ENCODE assay signal across 19 cellular contexts in the genomic region with DNA sequence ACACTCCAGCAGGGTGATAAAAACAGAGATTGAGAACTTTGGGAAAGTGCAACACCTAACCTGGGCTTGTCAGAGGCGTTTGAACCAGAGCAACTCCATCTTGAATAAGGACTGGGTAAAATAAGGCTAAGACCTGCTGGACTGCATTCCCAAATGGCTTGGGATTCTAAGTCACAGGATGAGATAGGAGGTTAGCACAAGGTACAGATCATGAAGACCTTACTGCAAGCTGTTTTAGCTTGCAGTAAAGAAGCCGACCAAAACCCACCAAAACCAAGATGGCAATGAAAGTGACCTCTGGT. TPM values are rescaled to one million over a fixed set of nuclear protein-coding genes. Genes with fewer than 3 reads are reported as not detected.
DNase-seq lines count a peak whose midpoint lies in the region; ATAC-seq, FAIRE-seq and TF ChIP-seq lines count a peak whose summit lies in the region.
"Had no signal": no experiment of that assay in that cellular context is flagged by ENCODE, and none has a peak within 500 bp of the region (broad histone marks: within the 10 kb centered on the region; RNA-seq: fewer than 3 reads in every experiment).

No MANE protein-coding gene starts in this region.

- no peak for TF ChIP-seq RAD21 in HepG2 (CRISPR knock-in tag; IDR thresholded peaks at IDR 0.05)

- no peak overlapping the region for H3K9ac ChIP-seq in HepG2 (ENCODE audit: insufficient read depth, low read depth, low read length)

- intact Hi-C loops in HepG2 (cut with micrococcal nuclease; ENCODE audit: unreplicated experiment) (no loop called here), right lobe of liver (cut with DNase I) (no loop called here)

- H3K36me3 ChIP-seq in HepG2 (replicated peaks in 1 of 2; ENCODE audit: control insufficient read depth in 1 of 2, insufficient read depth in 2 of 2, low read length in 2 of 2) (no peaks in the 10 kb centered on the region), right lobe of liver (no peaks in the 10 kb centered on the region), mesodermal cell (ENCODE audit: control insufficient read depth, insufficient read depth, low read length) (no peaks in the 10 kb centered on the region), MG63 (peaks cover 36% of the 10 kb centered on the region)

- H3K36me3 Mint-ChIP-seq in brain = peaks cover 7% of the 10 kb centered on the region
- no peaks in the 10 kb centered on the region for H3K36me3 Mint-ChIP-seq in T-helper 2 cell treated with Interferon-gamma antibody and Interleukin-4, amounts not matched to agents 5 μg/mL and 100 μg/mL, for 36 hours (ENCODE audit: low read depth)

- H3K27me3 Mint-ChIP-seq in brain = no peaks in the 10 kb centered on the region
- H3K27me3 Mint-ChIP-seq in T-helper 2 cell treated with Interferon-gamma antibody and Interleukin-4, amounts not matched to agents 5 μg/mL and 100 μg/mL, for 36 hours (ENCODE audit: low read depth) = no peaks in the 10 kb centered on the region
- H3K27me3 Mint-ChIP-seq: dendritic cell treated with granulocyte-macrophage colony-stimulating factor and Interleukin-4, amounts not matched to agents 40 ng/mL and 50 ng/mL, for 4 days had no signal

- peak overlapping the region; percentile 25 for H3K4me2 ChIP-seq in HepG2 (ENCODE audit: low read depth, low read length)

- 100% methylated on average over 2 of the region's 2 CpGs for WGBS in HepG2 (ENCODE audit: low lambda C conversion rate)
- 81% methylated on average over 2 of the region's 2 CpGs for WGBS in right lobe of liver (ENCODE audit: insufficient coverage, low coverage, low lambda C conversion rate, missing lambda C conversion rate)
- WGBS in mesodermal cell (ENCODE audit: insufficient coverage in 2 of 2), 2 experiments = 80 to 100% methylated on average over 2 of the region's 2 CpGs

- peak overlapping the region in 4 of 5 experiments; percentile 19 to 88 (median 64) for H3K27ac Mint-ChIP-seq in brain
- no peak overlapping the region for H3K27ac Mint-ChIP-seq in T-helper 2 cell treated with Interferon-gamma antibody and Interleukin-4, amounts not matched to agents 5 μg/mL and 100 μg/mL, for 36 hours
- H3K27ac Mint-ChIP-seq: dendritic cell treated with granulocyte-macrophage colony-stimulating factor and Interleukin-4, amounts not matched to agents 40 ng/mL and 50 ng/mL, for 4 days had no signal

- BruUV-seq in HepG2 (replicated peaks; lab: Mats Ljungman, UMichigan) = no TSS peak

- TF ChIP-seq CTCF in HepG2 (CRISPR knock-in tag; IDR thresholded peaks at IDR 0.05) = no peak
- no peak for TF ChIP-seq CTCF in right lobe of liver (IDR thresholded peaks at IDR 0.05)
- TF ChIP-seq CTCF in brain (conservative IDR thresholded peaks at IDR 0.05) = no peak

- no peak for TF ChIP-seq POLR2A in HepG2 (IDR thresholded peaks at IDR 0.05; ENCODE audit: insufficient read depth in 1 of 2, low read depth in 2 of 2, low read length in 2 of 2)
- no peak for TF ChIP-seq POLR2A in right lobe of liver (IDR thresholded peaks at IDR 0.05)

- peaks cover 30% of the 10 kb centered on the region for H3K4me1 ChIP-seq in HepG2 (ENCODE audit: insufficient read depth, low read length)
- H3K4me1 ChIP-seq in right lobe of liver = peaks cover 0 to 38% (median 8%) of the 10 kb centered on the region in 4 donors
- H3K4me1 ChIP-seq in mesodermal cell (ENCODE audit: control insufficient read depth, insufficient read depth, low read length, poor library complexity, severe bottlenecking) = no peaks in the 10 kb centered on the region

- peaks cover 22% of the 10 kb centered on the region for H3K4me1 Mint-ChIP-seq in brain
- peaks cover 7% of the 10 kb centered on the region for H3K4me1 Mint-ChIP-seq in T-helper 2 cell treated with Interferon-gamma antibody and Interleukin-4, amounts not matched to agents 5 μg/mL and 100 μg/mL, for 36 hours (ENCODE audit: low read depth)

- DNase-seq in HepG2 (ENCODE audit: low spot score) (no peak), right lobe of liver (no peak), MG63 (no peak), DMS79 (lab: John Stamatoyannopoulos, UW) (no peak)
- DNase-seq in T-helper 2 cell treated with Interferon-gamma antibody and Interleukin-4, amounts not matched to agents 5 μg/mL and 100 μg/mL, for 36 hours (ENCODE audit: low spot score) = no peak
- DNase-seq: ACHN, activated gamma-delta T cell treated with Interleukin-2 at 50 U/mL for 16 hours, NCI-H1417 treated with DMSO at 0.1 percent for 48 hours, occipital lobe, SHP77 treated with DMSO at 0.1 percent for 48 hours, T-helper 9 cell had no signal

- CTCF ChIA-PET in HepG2 (lab: Yijun Ruan, JAX; ENCODE audit: low intra/inter-chr PET ratio, low total read pairs) = no interaction called here

- no peak overlapping the region for H2AFZ ChIP-seq in HepG2 (ENCODE audit: low read length)

- H3K79me2 ChIP-seq in HepG2 (ENCODE audit: insufficient read depth, low read length) = no peaks in the 10 kb centered on the region

- in situ Hi-C loops in HepG2 (cut with HindIII; ENCODE audit: extremely low pct_ligation_motif_present, low pct_unique_long_range_greater_than_20kb) = loop anchor here (25.0 kb wide), 1 partner anchor 915 kb away; a partner anchor contains a TSS

- POLR2A ChIA-PET in HepG2 (lab: Yijun Ruan, JAX) = no interaction called here

- H3K4me3 ChIP-seq in HepG2 (replicated peaks in 1 of 3; ENCODE audit: insufficient read depth in 1 of 3, low read depth in 2 of 3, low read length in 3 of 3) (no peak overlapping the region), right lobe of liver (no peak overlapping the region), mesodermal cell (ENCODE audit: extremely low read depth, insufficient read depth, low read length, poor library complexity, severe bottlenecking) (no peak overlapping the region), MG63 (no peak overlapping the region)
- H3K4me3 ChIP-seq: mucosa of descending colon had no signal

- no peak for TF ChIP-seq EP300 in HepG2 (IDR thresholded peaks at IDR 0.05; ENCODE audit: low read depth in 2 of 2, low read length in 2 of 2)
- TF ChIP-seq EP300 in HepG2 (CRISPR knock-in tag; IDR thresholded peaks at IDR 0.05; ENCODE audit: borderline replicate concordance) = no peak

- FAIRE-seq in HepG2 (lab: Jason Lieb, UNC) = no peak
- FAIRE-seq: small intestine had no signal

- H3K27me3 ChIP-seq in HepG2 (ENCODE audit: control insufficient read depth in 1 of 2, insufficient read depth in 2 of 2, low read length in 2 of 2) = no peaks in the 10 kb centered on the region
- H3K27me3 ChIP-seq in right lobe of liver = no peaks in the 10 kb centered on the region
- H3K27me3 ChIP-seq in MG63 = no peaks in the 10 kb centered on the region

- H3K9me3 ChIP-seq in HepG2 (ENCODE audit: low read length) = no peaks in the 10 kb centered on the region
- no peaks in the 10 kb centered on the region for H3K9me3 ChIP-seq in right lobe of liver
- H3K9me3 ChIP-seq in mesodermal cell (ENCODE audit: control insufficient read depth, low read length) = no peaks in the 10 kb centered on the region
- no peaks in the 10 kb centered on the region for H3K9me3 ChIP-seq in MG63
- H3K9me3 ChIP-seq: mucosa of descending colon had no signal

- peak overlapping the region in 1 of 5 experiments; percentile 33 for H3K4me3 Mint-ChIP-seq in brain
- H3K4me3 Mint-ChIP-seq in T-helper 2 cell treated with Interferon-gamma antibody and Interleukin-4, amounts not matched to agents 5 μg/mL and 100 μg/mL, for 36 hours = no peak overlapping the region
- H3K4me3 Mint-ChIP-seq: dendritic cell treated with granulocyte-macrophage colony-stimulating factor and Interleukin-4, amounts not matched to agents 40 ng/mL and 50 ng/mL, for 4 days had no signal

- no peak overlapping the region for H3K27ac ChIP-seq in HepG2 (ENCODE audit: extremely low read length, insufficient read depth, low read length)
- H3K27ac ChIP-seq in right lobe of liver = peak overlapping the region in 1 of 3 donors; percentile 28
- peak overlapping the region; percentile 0 for H3K27ac ChIP-seq in mesodermal cell (ENCODE audit: low read depth, low read length, severe bottlenecking)
- H3K27ac ChIP-seq: HL-60 had no signal

- H3K9me3 Mint-ChIP-seq in brain = peaks cover 0 to 8% (median 1%) of the 10 kb centered on the region in 5 experiments
- no peaks in the 10 kb centered on the region for H3K9me3 Mint-ChIP-seq in T-helper 2 cell treated with Interferon-gamma antibody and Interleukin-4, amounts not matched to agents 5 μg/mL and 100 μg/mL, for 36 hours
- H3K9me3 Mint-ChIP-seq: dendritic cell treated with granulocyte-macrophage colony-stimulating factor and Interleukin-4, amounts not matched to agents 40 ng/mL and 50 ng/mL, for 4 days had no signal

- no peaks in the 10 kb centered on the region for H4K20me1 ChIP-seq in HepG2 (ENCODE audit: insufficient read depth, low read length)

- ATAC-seq in HepG2 (no peak), right lobe of liver (no peak), HG03442 (IDR thresholded peaks at IDR 0.05; ENCODE audit: unreplicated experiment) (no peak)
- ATAC-seq: esophagus mucosa had no signal

RNA-seq across cellular contexts. Expression of a gene that starts 43.9 kb away (rescaled TPM):
- total RNA-seq in HepG2 (2016; rRNA removed; fragmentation: Illumina TruSeq; extraction: Trizol) (15.6 and 16.7 TPM in 2 replicates), right lobe of liver (10 to 100 TPM in 3 of 6 experiments, 1 to 10 TPM in 3; 7.6 to 17.1 (median 10.3) TPM)
- 0.88 and 0.91 TPM in 2 replicates for total RNA-seq in HepG2 (2016; cell fraction: cytosol; rRNA removed; fragmentation: Illumina TruSeq; extraction: Trizol; ENCODE audit: low read depth)
- total RNA-seq in HepG2 (2016; cell fraction: insoluble cytoplasmic fraction; rRNA removed; fragmentation: Illumina TruSeq; extraction: Trizol) = 14.4 and 16.6 TPM in 2 replicates
- total RNA-seq in HepG2 (2016; cell fraction: membrane; rRNA removed; fragmentation: Illumina TruSeq; extraction: Trizol) = 2.4 and 2.5 TPM in 2 replicates
- total RNA-seq in HepG2 (2016; cell fraction: nucleus; rRNA removed; fragmentation: Illumina TruSeq; extraction: Trizol) = 30.4 and 31.0 TPM in 2 replicates
- polyA plus RNA-seq in HepG2 (2011; rRNA removed) (4.6 and 5.6 TPM in 2 replicates), brain (ENCODE audit: insufficient read depth, low read depth, low replicate concordance) (12.4 TPM)
- 5.2 and 5.5 TPM in 2 replicates for polyA plus RNA-seq in HepG2 (2011; cell fraction: cytosol; rRNA removed)
- polyA plus RNA-seq in HepG2 (2011; cell fraction: nucleus; rRNA removed) = 7.3 and 7.6 TPM in 2 replicates
- polyA plus RNA-seq in HepG2 (2012) = 3.4 and 4.8 TPM in 2 replicates
- polyA plus RNA-seq in HepG2 (2016; cell fraction: cytosol; fragmentation: Illumina TruSeq; extraction: Trizol; ENCODE audit: low read depth) = 0.46 and 0.83 TPM in 2 replicates
- 14.9 and 15.8 TPM in 2 replicates for polyA plus RNA-seq in HepG2 (2016; cell fraction: insoluble cytoplasmic fraction; fragmentation: Illumina TruSeq; extraction: Trizol; ENCODE audit: low read depth)
- polyA plus RNA-seq in HepG2 (2016; cell fraction: membrane; fragmentation: Illumina TruSeq; extraction: Trizol; ENCODE audit: low read depth) = 1.4 and 1.5 TPM in 2 replicates
- 4.8 and 6.1 TPM in 2 replicates for polyA plus RNA-seq in HepG2 (2016; cell fraction: nucleus; fragmentation: Illumina TruSeq; extraction: Trizol; ENCODE audit: insufficient read depth, low read depth)
- 40.2 and 43.4 TPM in 2 replicates for polyA minus RNA-seq in HepG2 (2011; rRNA and poly(A)+ RNA removed; ENCODE audit: low replicate concordance)
- 5.7 and 7.1 TPM in 2 replicates for polyA minus RNA-seq in HepG2 (2011; cell fraction: cytosol; rRNA and poly(A)+ RNA removed)
- 46.4 and 47.9 TPM in 2 replicates for polyA minus RNA-seq in HepG2 (2011; cell fraction: nucleus; rRNA and poly(A)+ RNA removed)
- 6.5 TPM for polyA plus RNA-seq in mesodermal cell (2013, experiment 1 of 2)
- 5.2 TPM for polyA plus RNA-seq in mesodermal cell (2013, experiment 2 of 2)
- total RNA-seq in MG63 (2014; rRNA removed; shearing (Covaris generic); ENCODE audit: low replicate concordance) = 92.3 and 119 TPM in 2 replicates

RNA-seq across cellular contexts. Expression of a gene that starts 55.5 kb away (rescaled TPM):
- total RNA-seq in HepG2 (2016; rRNA removed; fragmentation: Illumina TruSeq; extraction: Trizol) (58.8 and 69.4 TPM in 2 replicates), right lobe of liver (10 to 100 TPM; 12.9 to 19.7 (median 18.9) TPM)
- total RNA-seq in HepG2 (2016; cell fraction: cytosol; rRNA removed; fragmentation: Illumina TruSeq; extraction: Trizol; ENCODE audit: low read depth) = 36.7 and 43.6 TPM in 2 replicates
- total RNA-seq in HepG2 (2016; cell fraction: insoluble cytoplasmic fraction; rRNA removed; fragmentation: Illumina TruSeq; extraction: Trizol) = 58.2 and 70.3 TPM in 2 replicates
- 20.3 and 22.4 TPM in 2 replicates for total RNA-seq in HepG2 (2016; cell fraction: membrane; rRNA removed; fragmentation: Illumina TruSeq; extraction: Trizol)
- 61.1 and 66.7 TPM in 2 replicates for total RNA-seq in HepG2 (2016; cell fraction: nucleus; rRNA removed; fragmentation: Illumina TruSeq; extraction: Trizol)
- polyA plus RNA-seq in HepG2 (2011; rRNA removed) (14.8 and 14.9 TPM in 2 replicates), brain (ENCODE audit: insufficient read depth, low read depth, low replicate concordance) (35.1 TPM)
- 9.1 and 10.7 TPM in 2 replicates for polyA plus RNA-seq in HepG2 (2011; cell fraction: cytosol; rRNA removed)
- 16.4 and 23.7 TPM in 2 replicates for polyA plus RNA-seq in HepG2 (2011; cell fraction: nucleus; rRNA removed)
- 18.8 and 31.6 TPM in 2 replicates for polyA plus RNA-seq in HepG2 (2012)
- 3.1 and 3.7 TPM in 2 replicates for polyA plus RNA-seq in HepG2 (2016; cell fraction: cytosol; fragmentation: Illumina TruSeq; extraction: Trizol; ENCODE audit: low read depth)
- polyA plus RNA-seq in HepG2 (2016; cell fraction: insoluble cytoplasmic fraction; fragmentation: Illumina TruSeq; extraction: Trizol; ENCODE audit: low read depth) = 52.8 and 55.3 TPM in 2 replicates
- 4.2 and 5.1 TPM in 2 replicates for polyA plus RNA-seq in HepG2 (2016; cell fraction: membrane; fragmentation: Illumina TruSeq; extraction: Trizol; ENCODE audit: low read depth)
- polyA plus RNA-seq in HepG2 (2016; cell fraction: nucleus; fragmentation: Illumina TruSeq; extraction: Trizol; ENCODE audit: insufficient read depth, low read depth) = 61.3 and 61.4 TPM in 2 replicates
- polyA minus RNA-seq in HepG2 (2011; rRNA and poly(A)+ RNA removed; ENCODE audit: low replicate concordance) = 21.3 and 30.8 TPM in 2 replicates
- 11.8 and 16.8 TPM in 2 replicates for polyA minus RNA-seq in HepG2 (2011; cell fraction: cytosol; rRNA and poly(A)+ RNA removed)
- polyA minus RNA-seq in HepG2 (2011; cell fraction: nucleus; rRNA and poly(A)+ RNA removed) = 94.4 and 102 TPM in 2 replicates
- 59.6 TPM for polyA plus RNA-seq in mesodermal cell (2013, experiment 1 of 2)
- 64.2 TPM for polyA plus RNA-seq in mesodermal cell (2013, experiment 2 of 2)
- 244 and 278 TPM in 2 replicates for total RNA-seq in MG63 (2014; rRNA removed; shearing (Covaris generic); ENCODE audit: low replicate concordance)
